In the genomic region with DNA sequence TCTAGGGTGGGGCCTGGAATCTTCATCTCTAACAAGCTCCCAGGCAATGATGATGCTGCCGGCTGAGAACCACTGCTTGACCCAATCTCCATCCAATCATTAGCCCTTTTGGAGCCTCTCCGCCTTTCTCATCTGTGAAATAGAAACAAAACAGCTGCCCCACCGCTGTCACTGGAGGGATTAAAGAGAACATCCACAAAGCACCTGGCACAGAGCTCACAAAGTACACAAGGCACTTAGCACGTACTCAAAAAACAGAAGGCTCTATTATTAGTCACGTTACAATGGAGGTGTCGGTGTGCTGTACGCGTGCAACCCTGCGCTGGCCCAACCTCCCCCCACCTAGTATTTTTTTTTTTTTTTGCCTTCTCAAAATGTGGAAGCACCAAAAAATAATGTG, we compare ENCODE assay signal across 8 cellular contexts.
DNase-seq lines count a peak whose midpoint lies in the region; ATAC-seq lines count a peak whose summit lies in the region.

No MANE protein-coding gene starts in this region.

- ATAC-seq in left cardiac atrium (peak; percentile 86 to 89), GM19023 (IDR thresholded peaks at IDR 0.05; ENCODE audit: unreplicated experiment) (no peak), GM21576 (IDR thresholded peaks at IDR 0.05; ENCODE audit: unreplicated experiment) (no peak)

- intact Hi-C loops in left cardiac atrium (cut with DNase I) = loop anchor here (2.0 to 10.0 kb wide), 6 partner anchors 121 to 451 kb away; a partner anchor contains a TSS

- DNase-seq in DMS153 treated with DMSO at 0.1 percent for 48 hours (lab: John Stamatoyannopoulos, UW; ENCODE audit: unreplicated experiment) (peak; percentile 26), NCI-H146 (lab: John Stamatoyannopoulos, UW) (peak; percentile 98), NCI-H748 treated with DMSO at 0.1 percent for 48 hours (lab: John Stamatoyannopoulos, UW) (peak; percentile 99), left cardiac atrium (peak; percentile 48), medulla oblongata (ENCODE audit: extremely low spot score) (no peak)
- DNase-seq in stimulated activated CD4-positive, alpha-beta T cell treated with anti-CD3 and anti-CD28 coated beads, Interleukin-1b, Interleukin-23, amount 100 ng/mL, for 48 hours = no peak

Comparison
In these comparisons a context has a peak if more than half of its experiments do, and no peak if none do; other contexts are left out.
1. DNase-seq: peak in DMS153 treated with DMSO at 0.1 percent for 48 hours (single experiment), NCI-H146 (single experiment), NCI-H748 treated with DMSO at 0.1 percent for 48 hours (single experiment) and left cardiac atrium (single experiment); none in stimulated activated CD4-positive, alpha-beta T cell treated with anti-CD3 and anti-CD28 coated beads, Interleukin-1b, Interleukin-23, amount 100 ng/mL, for 48 hours (single experiment) and medulla oblongata (single experiment).
2. ATAC-seq: peak in left cardiac atrium (2 of 2); none in GM19023 (single experiment) and GM21576 (single experiment).